Comparison of ENCODE assay signal across 8 cellular contexts in genomic region chr3:64533565-64534317, GRCh38.
DNase-seq lines count a peak whose midpoint lies in the region; ATAC-seq, FAIRE-seq and TF ChIP-seq lines count a peak whose summit lies in the region.

No MANE protein-coding gene starts in this region.

- intact Hi-C loops in PC-9 (cut with micrococcal nuclease; ENCODE audit: unreplicated experiment) (loop anchor here (1.0 to 10.0 kb wide), 9 partner anchors 152 to 1661 kb away; no protein-coding TSS in a partner anchor), heart right ventricle (cut with DNase I) (loop anchor here (1.0 to 10.0 kb wide), 23 partner anchors 111 to 1201 kb away; partner anchors contain the start of gene ADAMTS9 (in 6 of the 10)), prostate gland (cut with DNase I) (loop anchor here (2.0 to 10.0 kb wide), 7 partner anchors 153 to 1199 kb away; partner anchors contain the start of gene ADAMTS9)

- 15 to 17% methylated on average over 15 of the region's 15 CpGs for WGBS in heart right ventricle, 2 donors
- 15% methylated on average over 15 of the region's 15 CpGs for WGBS in prostate gland

- no peak overlapping the region for H3K27ac Mint-ChIP-seq in activated naive CD8-positive, alpha-beta T cell treated with anti-CD3 and anti-CD28 coated beads for 36 hours

- H3K4me1 Mint-ChIP-seq in activated naive CD8-positive, alpha-beta T cell treated with anti-CD3 and anti-CD28 coated beads for 36 hours: peaks cover 8% of the 10 kb centered on the region

- H3K27me3 ChIP-seq in Karpas-422 (ENCODE audit: low read length) (no peaks in the 10 kb centered on the region), PC-9 (ENCODE audit: insufficient read depth, low read depth) (no peaks in the 10 kb centered on the region), heart right ventricle (no peaks in the 10 kb centered on the region), prostate gland (replicated peaks; ENCODE audit: insufficient read depth) (no peaks in the 10 kb centered on the region)

- no peaks in the 10 kb centered on the region for H4K20me1 ChIP-seq in Karpas-422 (ENCODE audit: insufficient read depth, low read depth, low read length)
- H4K20me1 ChIP-seq in PC-9 (ENCODE audit: insufficient read depth): no peaks in the 10 kb centered on the region

- H3K27me3 Mint-ChIP-seq in activated naive CD8-positive, alpha-beta T cell treated with anti-CD3 and anti-CD28 coated beads for 36 hours: peaks cover 15% of the 10 kb centered on the region

- peak; percentile 60 for DNase-seq in H54 (ENCODE audit: insufficient read length, low spot score)
- DNase-seq in Karpas-422: peak; percentile 86
- DNase-seq in PC-9: peak; percentile 57 to 80
- peak; percentile 60 for DNase-seq in activated naive CD8-positive, alpha-beta T cell treated with anti-CD3 and anti-CD28 coated beads for 36 hours
- DNase-seq in heart right ventricle: peak; percentile 82 to 86
- peak; percentile 91 for DNase-seq in prostate gland (ENCODE audit: low spot score)
- DNase-seq in central memory CD4-positive, alpha-beta T cell: no peak

- no peak overlapping the region for H3K27ac ChIP-seq in Karpas-422 (ENCODE audit: low read length)
- no peak overlapping the region for H3K27ac ChIP-seq in PC-9
- H3K27ac ChIP-seq in heart right ventricle: peak overlapping the region in 5 of 10 donors; percentile 1 to 41 (median 26)
- H3K27ac ChIP-seq in prostate gland: peak overlapping the region; percentile 32 to 44

- POLR2A ChIA-PET in PC-9 (lab: Charles Lee; ENCODE audit: unreplicated experiment): no interaction called here

- BruUV-seq in PC-9 (replicated peaks; lab: Mats Ljungman, UMichigan): no TSS peak

- no peaks in the 10 kb centered on the region for H3K4me1 ChIP-seq in Karpas-422 (ENCODE audit: low read length)
- no peaks in the 10 kb centered on the region for H3K4me1 ChIP-seq in PC-9 (replicated peaks; ENCODE audit: insufficient read depth)
- H3K4me1 ChIP-seq in heart right ventricle: peaks cover 0 to 23% (median 11%) of the 10 kb centered on the region in 9 donors
- no peaks in the 10 kb centered on the region for H3K4me1 ChIP-seq in prostate gland (replicated peaks)

- TF ChIP-seq CTCF in GM12872 (IDR thresholded peaks at IDR 0.05; ENCODE audit: insufficient read depth, low read depth, low read length) (peak; percentile 81), PC-9 (conservative IDR thresholded peaks at IDR 0.05) (peak; percentile 77), heart right ventricle (IDR thresholded peaks at IDR 0.05) (peak; percentile 71 to 97 (median 88)), prostate gland (IDR thresholded peaks at IDR 0.05) (peak; percentile 67 to 93 (median 86))

- H3K4me2 ChIP-seq in Karpas-422 (ENCODE audit: low read depth, low read length, poor library complexity, severe bottlenecking) (no peak overlapping the region), PC-9 (peak overlapping the region; percentile 48)

- H3K79me2 ChIP-seq in Karpas-422 (ENCODE audit: low read length) (no peaks in the 10 kb centered on the region), PC-9 (ENCODE audit: low read depth) (no peaks in the 10 kb centered on the region)

- H3K36me3 ChIP-seq in Karpas-422 (ENCODE audit: insufficient read depth, low read length): no peaks in the 10 kb centered on the region
- H3K36me3 ChIP-seq in PC-9 (ENCODE audit: low read depth): no peaks in the 10 kb centered on the region
- peaks cover 0 to 83% (median 14%) of the 10 kb centered on the region in 9 donors for H3K36me3 ChIP-seq in heart right ventricle
- no peaks in the 10 kb centered on the region for H3K36me3 ChIP-seq in prostate gland

- peak; percentile 83 for FAIRE-seq in H54 (lab: Jason Lieb, UNC)

- H3F3A ChIP-seq in PC-9 (ENCODE audit: insufficient read depth, low read depth): no peaks in the 10 kb centered on the region

- ATAC-seq in heart right ventricle: peak; percentile 94 to 97 (median 96)

- H3K4me3 ChIP-seq in Karpas-422 (ENCODE audit: low read length): no peak overlapping the region
- H3K4me3 ChIP-seq in PC-9: no peak overlapping the region
- peak overlapping the region in 3 of 10 donors; percentile 5 to 23 (median 17) for H3K4me3 ChIP-seq in heart right ventricle
- no peak overlapping the region for H3K4me3 ChIP-seq in prostate gland

- CTCF ChIA-PET in PC-9 (lab: Charles Lee): interaction anchor here (0.7 to 1.0 kb wide), 2 partner anchors 638 to 711 kb away, joined by 3 read pairs; no protein-coding TSS in a partner anchor

- no peak overlapping the region for H3K4me3 Mint-ChIP-seq in activated naive CD8-positive, alpha-beta T cell treated with anti-CD3 and anti-CD28 coated beads for 36 hours

- no peaks in the 10 kb centered on the region for H3K9me2 ChIP-seq in Karpas-422 (replicated peaks; ENCODE audit: insufficient read depth, low read length)
- H3K9me2 ChIP-seq in PC-9 (ENCODE audit: insufficient read depth): no peaks in the 10 kb centered on the region

- H3K9me3 ChIP-seq in Karpas-422 (ENCODE audit: low read length) (no peaks in the 10 kb centered on the region), PC-9 (ENCODE audit: insufficient read depth, low read depth) (no peaks in the 10 kb centered on the region), heart right ventricle (no peaks in the 10 kb centered on the region), prostate gland (no peaks in the 10 kb centered on the region)

- H3K9ac ChIP-seq in Karpas-422 (ENCODE audit: low read length): no peak overlapping the region

- H2AFZ ChIP-seq in Karpas-422 (ENCODE audit: low read length) (no peak overlapping the region), PC-9 (no peak overlapping the region)

- TF ChIP-seq POLR2A in H54 (IDR thresholded peaks at IDR 0.05; ENCODE audit: low read depth, low read length): no peak
- TF ChIP-seq POLR2A in prostate gland (IDR thresholded peaks at IDR 0.05): no peak

- no peaks in the 10 kb centered on the region for H3K36me3 Mint-ChIP-seq in activated naive CD8-positive, alpha-beta T cell treated with anti-CD3 and anti-CD28 coated beads for 36 hours

- H3K9me3 Mint-ChIP-seq in activated naive CD8-positive, alpha-beta T cell treated with anti-CD3 and anti-CD28 coated beads for 36 hours: no peaks in the 10 kb centered on the region

Comparison
In these comparisons a context has a peak if more than half of its experiments do, and no peak if none do; other contexts are left out.
1. H3K27ac ChIP-seq: peak in prostate gland (2 of 2); none in Karpas-422 (single experiment) and PC-9 (single experiment).
2. Peak in every context shown above with its lines, with median percentiles within 50 percentile points of each other: CTCF ChIP-seq.